In genomic region chrX:97471071-97471470, GRCh38 we compare ENCODE assay signal across 28 cellular contexts.
"Had no signal": no experiment of that assay in that cellular context is flagged by ENCODE, and none has a peak within 500 bp of the region (broad histone marks: within the 10 kb centered on the region; RNA-seq: fewer than 3 reads in every experiment).

No MANE protein-coding gene starts in this region.

- ATAC-seq: effector memory CD8-positive, alpha-beta T cell; esophagus mucosa; left lobe of liver; lower lobe of right lung; naive thymus-derived CD4-positive, alpha-beta T cell; right lobe of liver; stimulated activated memory B cell treated with anti-CD40 and anti-IgM and Interleukin-4, amounts not matched to agents 10 μg/mL and 1 μg/mL and 100 μg/mL, for 72 hours had no signal

- H3K27ac ChIP-seq: breast epithelium, hepatocyte, lower lobe of right lung, right lobe of liver, testis, vagina, WERI-Rb-1 had no signal

- H3K4me3 ChIP-seq: breast epithelium, hepatocyte, lower lobe of right lung, right lobe of liver, testis, vagina had no signal

- H2AFZ ChIP-seq: hepatocyte had no signal

- H3K36me3 ChIP-seq: breast epithelium, lower lobe of right lung, right lobe of liver, vagina, WERI-Rb-1 had no signal

- DNase-seq: activated CD4-positive, alpha-beta T cell treated with anti-CD3 and anti-CD28 coated beads, Interleukin-2, amount 50 U/mL, for 1 hour; activated CD4-positive, CD25-positive, alpha-beta regulatory T cell treated with anti-CD3 and anti-CD28 coated beads, Interleukin-2, amount 50 U/mL, for 72 hours; activated CD8-positive, alpha-beta memory T cell treated with anti-CD3 and anti-CD28 coated beads, Interleukin-2, amount 50 U/mL, for 48 hours; activated effector memory CD4-positive, alpha-beta T cell treated with Interleukin-2 at 50 U/mL for 16 hours; activated naive CD4-positive, alpha-beta T cell treated with anti-CD3 and anti-CD28 coated beads, Interleukin-2, amount 10 ng/mL, durations not matched to agents 7 days and 5 days; activated T-cell treated with anti-CD3 and anti-CD28 coated beads, Interleukin-2, amount 50 U/mL, for 48 hours; effector memory CD8-positive, alpha-beta T cell; glutamatergic neuron; immature natural killer cell; lower lobe of right lung; naive thymus-derived CD4-positive, alpha-beta T cell; occipital lobe; right lobe of liver; small intestine; stimulated activated CD4-positive, alpha-beta T cell treated with anti-CD3 and anti-CD28 coated beads, Interleukin-2, amount 100 ng/mL, for 24 hours; testis; WERI-Rb-1 had no signal

- H3K27me3 ChIP-seq: hepatocyte, right lobe of liver, testis, vagina had no signal

- H3K4me3 Mint-ChIP-seq: activated naive CD4-positive, alpha-beta T cell treated with anti-CD3 and anti-CD28 coated beads, Interleukin-2, amount 10 ng/mL, durations not matched to agents 7 days and 5 days; central memory CD8-positive, alpha-beta T cell; effector memory CD8-positive, alpha-beta T cell; immature natural killer cell; naive thymus-derived CD4-positive, alpha-beta T cell; neural crest cell; stimulated activated memory B cell treated with anti-CD40 and anti-IgM and Interleukin-4, amounts not matched to agents 10 μg/mL and 1 μg/mL and 100 μg/mL, for 72 hours had no signal

- H3K79me2 ChIP-seq: hepatocyte had no signal

- FAIRE-seq: endothelial cell of umbilical vein, frontal cortex, small intestine, TTC549 had no signal

- H3K9me3 Mint-ChIP-seq: activated naive CD4-positive, alpha-beta T cell treated with anti-CD3 and anti-CD28 coated beads, Interleukin-2, amount 10 ng/mL, durations not matched to agents 7 days and 5 days; central memory CD8-positive, alpha-beta T cell; effector memory CD8-positive, alpha-beta T cell; immature natural killer cell; naive thymus-derived CD4-positive, alpha-beta T cell; neural crest cell; stimulated activated memory B cell treated with anti-CD40 and anti-IgM and Interleukin-4, amounts not matched to agents 10 μg/mL and 1 μg/mL and 100 μg/mL, for 72 hours had no signal

- H3K4me2 ChIP-seq: hepatocyte had no signal

- H3K36me3 Mint-ChIP-seq: activated naive CD4-positive, alpha-beta T cell treated with anti-CD3 and anti-CD28 coated beads, Interleukin-2, amount 10 ng/mL, durations not matched to agents 7 days and 5 days; naive thymus-derived CD4-positive, alpha-beta T cell; stimulated activated memory B cell treated with anti-CD40 and anti-IgM and Interleukin-4, amounts not matched to agents 10 μg/mL and 1 μg/mL and 100 μg/mL, for 72 hours had no signal

- H3K4me1 Mint-ChIP-seq: central memory CD8-positive, alpha-beta T cell; naive thymus-derived CD4-positive, alpha-beta T cell; stimulated activated memory B cell treated with anti-CD40 and anti-IgM and Interleukin-4, amounts not matched to agents 10 μg/mL and 1 μg/mL and 100 μg/mL, for 72 hours had no signal

- H3K4me1 ChIP-seq: breast epithelium, lower lobe of right lung, right lobe of liver, testis, vagina had no signal

- H3K9me3 ChIP-seq: breast epithelium, lower lobe of right lung, right lobe of liver, testis, vagina had no signal

- H3K27ac Mint-ChIP-seq: activated naive CD4-positive, alpha-beta T cell treated with anti-CD3 and anti-CD28 coated beads, Interleukin-2, amount 10 ng/mL, durations not matched to agents 7 days and 5 days; effector memory CD8-positive, alpha-beta T cell; naive thymus-derived CD4-positive, alpha-beta T cell; stimulated activated memory B cell treated with anti-CD40 and anti-IgM and Interleukin-4, amounts not matched to agents 10 μg/mL and 1 μg/mL and 100 μg/mL, for 72 hours had no signal
